ENCODE assay signal across 8 cellular contexts in genomic region chr14:75542585-75543091, GRCh38. TPM values are rescaled to one million over a fixed set of nuclear protein-coding genes. Genes with fewer than 3 reads are reported as not detected.
DNase-seq lines count a peak whose midpoint lies in the region; ATAC-seq and TF ChIP-seq lines count a peak whose summit lies in the region.

No MANE protein-coding gene starts in this region.

- peak; percentile 68 for ATAC-seq in HG02610 (IDR thresholded peaks at IDR 0.05; ENCODE audit: unreplicated experiment)
- ATAC-seq in activated naive CD4-positive, alpha-beta T cell treated with anti-CD3 and anti-CD28 coated beads, Interleukin-2, amount 50 U/mL, for 72 hours = peak; percentile 82 to 89
- ATAC-seq in left lung = peak; percentile 98
- ATAC-seq in HG02970 (IDR thresholded peaks at IDR 0.05; ENCODE audit: low FRiP score, unreplicated experiment) = no peak
- no peak for ATAC-seq in GM19397 (IDR thresholded peaks at IDR 0.05; ENCODE audit: unreplicated experiment)

- no peaks in the 10 kb centered on the region for H3K9me3 ChIP-seq in left lung

- H3K27ac ChIP-seq in left lung = peak overlapping the region; percentile 72 to 96

- DNase-seq in GM10266 (ENCODE audit: extremely low spot score) (peak; percentile 84), SIG-M5 treated with dmso at 0.1 percent for 504 hours (lab: John Stamatoyannopoulos, UW; ENCODE audit: unreplicated experiment) (peak; percentile 73), left lung (peak; percentile 89 to 94)
- peak; percentile 79 to 88 for DNase-seq in activated naive CD4-positive, alpha-beta T cell treated with anti-CD3 and anti-CD28 coated beads, Interleukin-2, amount 50 U/mL, for 72 hours (ENCODE audit: low spot score in 2 of 2)
- DNase-seq in stimulated activated CD8-positive, alpha-beta memory T cell treated with anti-CD3 and anti-CD28 coated beads, Interleukin-15, amount 100 ng/mL, for 4 hours (ENCODE audit: low read depth in 2 of 2) = peak; percentile 64 to 76

- TF ChIP-seq CTCF in GM10266 (IDR thresholded peaks at IDR 0.05; ENCODE audit: control insufficient read depth, insufficient read depth, low read depth, missing control alignments) (no peak), left lung (IDR thresholded peaks at IDR 0.05) (no peak)

- peaks cover 7 to 65% of the 10 kb centered on the region in 2 donors for H3K4me1 ChIP-seq in left lung

- intact Hi-C loops in left lung (cut with DNase I) = no loop called here

- no peaks in the 10 kb centered on the region for H3K27me3 ChIP-seq in left lung

- H3K27ac Mint-ChIP-seq in activated naive CD4-positive, alpha-beta T cell treated with anti-CD3 and anti-CD28 coated beads, Interleukin-2, amount 50 U/mL, for 72 hours = peak overlapping the region; percentile 95 to 98

- H3K9me3 Mint-ChIP-seq in activated naive CD4-positive, alpha-beta T cell treated with anti-CD3 and anti-CD28 coated beads, Interleukin-2, amount 50 U/mL, for 72 hours = no peaks in the 10 kb centered on the region

- H3K36me3 ChIP-seq in left lung = peaks cover 0 to 16% of the 10 kb centered on the region in 2 donors

- peak overlapping the region in 1 of 2 donors; percentile 17 for H3K4me3 ChIP-seq in left lung

- H3K36me3 Mint-ChIP-seq in activated naive CD4-positive, alpha-beta T cell treated with anti-CD3 and anti-CD28 coated beads, Interleukin-2, amount 50 U/mL, for 72 hours = peaks cover 19 to 61% of the 10 kb centered on the region in 2 donors

RNA-seq across cellular contexts. Expression of gene BATF, which starts 20.4 kb away (rescaled TPM):
- 100 to 1,000 TPM in 1 of 2 donors, 10 to 100 TPM in 1; 93.6 to 165 TPM for total RNA-seq in activated naive CD4-positive, alpha-beta T cell treated with anti-CD3 and anti-CD28 coated beads, Interleukin-2, amount 50 U/mL, for 72 hours
- total RNA-seq in left lung = 10 to 100 TPM in 1 of 2 donors, 1 to 10 TPM in 1; 4.3 to 19.6 TPM

RNA-seq across cellular contexts. Expression of gene FLVCR2, which starts 35.8 kb away (rescaled TPM):
- 10 to 100 TPM; 11.6 to 18.3 TPM for total RNA-seq in activated naive CD4-positive, alpha-beta T cell treated with anti-CD3 and anti-CD28 coated beads, Interleukin-2, amount 50 U/mL, for 72 hours
- 10 to 100 TPM; 20.2 to 30.9 TPM for total RNA-seq in left lung

Comparison
In these comparisons a context has a peak if more than half of its experiments do, and no peak if none do; other contexts are left out.
1. ATAC-seq: peak in HG02610 (single experiment), activated naive CD4-positive, alpha-beta T cell treated with anti-CD3 and anti-CD28 coated beads, Interleukin-2, amount 50 U/mL, for 72 hours (2 of 2) and left lung (single experiment); none in HG02970 (single experiment) and GM19397 (single experiment).
2. RNA of gene BATF, which starts 20.4 kb away (total RNA-seq): 93.6 to 165 TPM in activated naive CD4-positive, alpha-beta T cell treated with anti-CD3 and anti-CD28 coated beads, Interleukin-2, amount 50 U/mL, for 72 hours; 4.3 to 19.6 TPM in left lung; every median in the first group is over 4 times any median in the second.
3. Peak in every context shown above with its lines, with median percentiles within 50 percentile points of each other: DNase-seq.